ENCODE assay signal across 9 cellular contexts in the genomic region with DNA sequence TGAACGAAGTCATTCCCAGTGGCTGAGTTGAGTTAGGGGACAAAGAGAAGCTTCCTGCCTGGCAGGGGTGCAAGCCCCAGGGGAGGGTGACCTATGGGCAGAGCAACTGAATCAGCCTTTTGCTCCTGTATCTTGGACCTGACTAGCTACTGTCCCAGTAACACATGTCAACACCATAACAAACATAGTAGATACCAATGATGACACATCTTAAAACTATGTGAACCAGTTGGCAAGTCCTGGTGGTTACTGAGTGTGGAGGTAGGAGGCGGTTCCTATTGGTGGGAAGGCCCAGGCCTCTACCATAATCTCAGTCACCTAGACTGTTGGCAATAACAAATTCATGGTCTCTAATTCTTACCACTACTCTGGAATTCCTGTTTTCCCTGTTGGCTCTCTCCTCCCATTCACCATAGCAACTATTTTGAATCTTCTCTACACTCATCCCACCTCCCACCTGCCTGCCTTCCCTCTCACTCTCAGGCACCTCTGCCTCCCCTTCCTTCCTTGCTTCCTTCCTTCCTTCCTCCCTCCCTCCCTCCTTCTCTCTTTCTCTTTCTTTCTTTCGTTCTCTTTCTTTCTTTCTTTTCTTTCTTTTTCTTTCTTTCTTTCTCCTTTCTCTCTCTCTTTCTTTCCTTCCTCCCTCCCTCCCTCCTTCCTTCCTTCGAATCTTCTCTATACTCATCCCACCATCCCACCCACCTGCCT. TPM values are rescaled to one million over a fixed set of nuclear protein-coding genes. Genes with fewer than 3 reads are reported as not detected.
A peak's percentile ranks its signal among the peaks of the same experiment; 100 is the strongest.
DNase-seq lines count a peak whose midpoint lies in the region; ATAC-seq and TF ChIP-seq lines count a peak whose summit lies in the region.
"Had no signal": no experiment of that assay in that cellular context is flagged by ENCODE, and none has a peak within 500 bp of the region (broad histone marks: within the 10 kb centered on the region; RNA-seq: fewer than 3 reads in every experiment).

No MANE protein-coding gene starts in this region.

- peaks cover 0 to 2% of the 10 kb centered on the region in 2 donors for H3K27me3 Mint-ChIP-seq in natural killer cell treated with Interleukin-12 subunit alpha and Interleukin-12 subunit beta and Interleukin-15 and Interleukin-18, amount 100 ng/mL, for 72 hours
- H3K27me3 Mint-ChIP-seq: effector memory CD8-positive, alpha-beta T cell had no signal

- no peaks in the 10 kb centered on the region for H3K9me3 ChIP-seq in NT2/D1 (ENCODE audit: insufficient read depth, low read length)

- peaks cover 37 to 40% of the 10 kb centered on the region in 2 donors for H3K4me1 Mint-ChIP-seq in natural killer cell treated with Interleukin-12 subunit alpha and Interleukin-12 subunit beta and Interleukin-15 and Interleukin-18, amount 100 ng/mL, for 72 hours (ENCODE audit: low read depth in 2 of 2)

- H3K9me3 Mint-ChIP-seq in natural killer cell treated with Interleukin-12 subunit alpha and Interleukin-12 subunit beta and Interleukin-15 and Interleukin-18, amount 100 ng/mL, for 72 hours, result peaks cover 6% of the 10 kb centered on the region

- peaks cover 3% of the 10 kb centered on the region for H3K36me3 Mint-ChIP-seq in natural killer cell treated with Interleukin-12 subunit alpha and Interleukin-12 subunit beta and Interleukin-15 and Interleukin-18, amount 100 ng/mL, for 72 hours

- DNase-seq in GM12865 (ENCODE audit: low read depth) (peak; percentile 57), NT2/D1 (ENCODE audit: low read depth, low spot score) (peak; percentile 46), dermis blood vessel endothelial cell (peak; percentile 93), SHP77 treated with DMSO at 0.1 percent for 48 hours (lab: John Stamatoyannopoulos, UW) (no peak), midbrain (lab: John Stamatoyannopoulos, UW) (no peak), T-helper 9 cell (no peak), NOMO-1 (lab: John Stamatoyannopoulos, UW; ENCODE audit: unreplicated experiment in 2 of 2) (no peak)
- DNase-seq in natural killer cell treated with Interleukin-12 subunit alpha and Interleukin-12 subunit beta and Interleukin-15 and Interleukin-18, amount 100 ng/mL, for 72 hours (ENCODE audit: low spot score), result no peak
- DNase-seq: effector memory CD8-positive, alpha-beta T cell had no signal

- H3K36me3 ChIP-seq in NT2/D1 (ENCODE audit: insufficient read depth, insufficient read length, low read length), result no peaks in the 10 kb centered on the region

- H3K4me1 ChIP-seq in NT2/D1 (ENCODE audit: insufficient read depth, insufficient read length), result no peaks in the 10 kb centered on the region

- peak overlapping the region; percentile 24 to 79 for H3K27ac Mint-ChIP-seq in natural killer cell treated with Interleukin-12 subunit alpha and Interleukin-12 subunit beta and Interleukin-15 and Interleukin-18, amount 100 ng/mL, for 72 hours

- ATAC-seq in natural killer cell treated with Interleukin-12 subunit alpha and Interleukin-12 subunit beta and Interleukin-15 and Interleukin-18, amount 100 ng/mL, for 72 hours, result peak in 1 of 2 donors; percentile 46
- ATAC-seq: effector memory CD8-positive, alpha-beta T cell had no signal

- H3K4me3 Mint-ChIP-seq in natural killer cell treated with Interleukin-12 subunit alpha and Interleukin-12 subunit beta and Interleukin-15 and Interleukin-18, amount 100 ng/mL, for 72 hours, result no peak overlapping the region
- H3K4me3 Mint-ChIP-seq: effector memory CD8-positive, alpha-beta T cell had no signal

- H3K9ac ChIP-seq in NT2/D1 (ENCODE audit: insufficient read length, low read depth), result no peak overlapping the region

- peaks cover 3% of the 10 kb centered on the region for H3K27me3 ChIP-seq in NT2/D1 (ENCODE audit: insufficient read depth, insufficient read length)

- no peak for TF ChIP-seq CTCF in GM12865 (IDR thresholded peaks at IDR 0.05; ENCODE audit: insufficient read depth, low read depth, low read length, missing control alignments)

- no peak overlapping the region for H3K4me3 ChIP-seq in GM12865 (ENCODE audit: low read depth, low read length)
- H3K4me3 ChIP-seq in NT2/D1 (ENCODE audit: insufficient read length, low read depth), result no peak overlapping the region

RNA-seq across cellular contexts. Expression of gene P2RX7, which starts 8.1 kb away (rescaled TPM):
- total RNA-seq in dermis blood vessel endothelial cell, result 8.8 and 10.2 TPM in 2 replicates
- total RNA-seq in natural killer cell treated with Interleukin-12 subunit alpha and Interleukin-12 subunit beta and Interleukin-15 and Interleukin-18, amount 100 ng/mL, for 72 hours, result 10 to 100 TPM; 20.2 to 46.6 TPM

Comparison
In these comparisons a context has a peak if more than half of its experiments do, and no peak if none do; other contexts are left out.
1. DNase-seq: peak in GM12865 (single experiment), NT2/D1 (single experiment) and dermis blood vessel endothelial cell (single experiment); none in natural killer cell treated with Interleukin-12 subunit alpha and Interleukin-12 subunit beta and Interleukin-15 and Interleukin-18, amount 100 ng/mL, for 72 hours (single experiment), SHP77 treated with DMSO at 0.1 percent for 48 hours (single experiment), midbrain (single experiment), T-helper 9 cell (single experiment) and NOMO-1 (0 of 2).